Comparison of ENCODE assay signal across 2 cellular contexts in the genomic region with DNA sequence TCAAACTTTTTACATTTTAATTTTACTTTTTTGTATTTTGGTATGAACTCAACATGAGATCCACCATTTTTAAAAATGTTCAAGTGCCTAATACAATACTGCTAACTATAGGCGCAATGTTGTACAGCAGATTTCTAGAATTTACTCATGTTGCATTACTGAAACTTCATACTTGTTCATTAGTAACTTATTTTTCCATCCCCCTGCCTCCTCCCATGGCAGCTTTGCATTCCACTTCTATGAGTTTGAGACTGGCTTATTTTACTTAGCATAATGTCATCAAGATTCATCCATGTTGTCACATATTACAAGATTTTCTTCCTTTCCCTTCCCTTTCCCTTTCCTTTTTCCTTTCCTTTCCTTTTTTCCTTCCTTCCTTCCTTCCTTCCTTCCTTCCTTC.
TF ChIP-seq lines count a peak whose summit lies in the region.

No MANE protein-coding gene starts in this region.

TF ChIP-seq in SK-N-SH, 30 proteins besides CTCF, POLR2A, EP300 and RAD21 (continued from another document):
- TF ChIP-seq, protein P1, sequence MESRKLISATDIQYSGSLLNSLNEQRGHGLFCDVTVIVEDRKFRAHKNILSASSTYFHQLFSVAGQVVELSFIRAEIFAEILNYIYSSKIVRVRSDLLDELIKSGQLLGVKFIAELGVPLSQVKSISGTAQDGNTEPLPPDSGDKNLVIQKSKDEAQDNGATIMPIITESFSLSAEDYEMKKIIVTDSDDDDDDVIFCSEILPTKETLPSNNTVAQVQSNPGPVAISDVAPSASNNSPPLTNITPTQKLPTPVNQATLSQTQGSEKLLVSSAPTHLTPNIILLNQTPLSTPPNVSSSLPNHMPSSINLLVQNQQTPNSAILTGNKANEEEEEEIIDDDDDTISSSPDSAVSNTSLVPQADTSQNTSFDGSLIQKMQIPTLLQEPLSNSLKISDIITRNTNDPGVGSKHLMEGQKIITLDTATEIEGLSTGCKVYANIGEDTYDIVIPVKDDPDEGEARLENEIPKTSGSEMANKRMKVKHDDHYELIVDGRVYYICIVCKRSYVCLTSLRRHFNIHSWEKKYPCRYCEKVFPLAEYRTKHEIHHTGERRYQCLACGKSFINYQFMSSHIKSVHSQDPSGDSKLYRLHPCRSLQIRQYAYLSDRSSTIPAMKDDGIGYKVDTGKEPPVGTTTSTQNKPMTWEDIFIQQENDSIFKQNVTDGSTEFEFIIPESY (IDR thresholded peaks at IDR 0.05; ENCODE audit: borderline replicate concordance, low read depth), result no peak
- TF ChIP-seq JUND (IDR thresholded peaks at IDR 0.05), result no peak
- no peak for TF ChIP-seq NFIC (IDR thresholded peaks at IDR 0.05; ENCODE audit: borderline replicate concordance)
- TF ChIP-seq, protein P2, sequence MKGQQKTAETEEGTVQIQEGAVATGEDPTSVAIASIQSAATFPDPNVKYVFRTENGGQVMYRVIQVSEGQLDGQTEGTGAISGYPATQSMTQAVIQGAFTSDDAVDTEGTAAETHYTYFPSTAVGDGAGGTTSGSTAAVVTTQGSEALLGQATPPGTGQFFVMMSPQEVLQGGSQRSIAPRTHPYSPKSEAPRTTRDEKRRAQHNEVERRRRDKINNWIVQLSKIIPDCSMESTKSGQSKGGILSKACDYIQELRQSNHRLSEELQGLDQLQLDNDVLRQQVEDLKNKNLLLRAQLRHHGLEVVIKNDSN (IDR thresholded peaks at IDR 0.05; ENCODE audit: borderline replicate concordance, low read depth), result no peak
TF ChIP-seq in SK-N-SH: peak in this region for 0.

TF ChIP-seq in SK-N-SH treated with all-trans-retinoic acid at 6 μM for 48 hours, 23 proteins besides CTCF, POLR2A, EP300 and RAD21 (continued from another document):
- TF ChIP-seq PPARA (CRISPR knock-in tag; IDR thresholded peaks at IDR 0.05; ENCODE audit: borderline replicate concordance) (no peak), ISL1 (CRISPR knock-in tag; IDR thresholded peaks at IDR 0.05) (no peak), OSR1 (CRISPR knock-in tag; IDR thresholded peaks at IDR 0.05) (no peak), GLIS3 (CRISPR knock-in tag; IDR thresholded peaks at IDR 0.05) (no peak), SNAI2 (CRISPR knock-in tag; IDR thresholded peaks at IDR 0.05) (no peak), BACH2 (CRISPR knock-in tag; IDR thresholded peaks at IDR 0.05; ENCODE audit: borderline replicate concordance) (no peak), TOX (CRISPR knock-in tag; IDR thresholded peaks at IDR 0.05; ENCODE audit: borderline replicate concordance) (no peak)
- TF ChIP-seq, protein P3, sequence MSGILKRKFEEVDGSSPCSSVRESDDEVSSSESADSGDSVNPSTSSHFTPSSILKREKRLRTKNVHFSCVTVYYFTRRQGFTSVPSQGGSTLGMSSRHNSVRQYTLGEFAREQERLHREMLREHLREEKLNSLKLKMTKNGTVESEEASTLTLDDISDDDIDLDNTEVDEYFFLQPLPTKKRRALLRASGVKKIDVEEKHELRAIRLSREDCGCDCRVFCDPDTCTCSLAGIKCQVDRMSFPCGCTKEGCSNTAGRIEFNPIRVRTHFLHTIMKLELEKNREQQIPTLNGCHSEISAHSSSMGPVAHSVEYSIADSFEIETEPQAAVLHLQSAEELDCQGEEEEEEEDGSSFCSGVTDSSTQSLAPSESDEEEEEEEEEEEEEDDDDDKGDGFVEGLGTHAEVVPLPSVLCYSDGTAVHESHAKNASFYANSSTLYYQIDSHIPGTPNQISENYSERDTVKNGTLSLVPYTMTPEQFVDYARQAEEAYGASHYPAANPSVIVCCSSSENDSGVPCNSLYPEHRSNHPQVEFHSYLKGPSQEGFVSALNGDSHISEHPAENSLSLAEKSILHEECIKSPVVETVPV (CRISPR knock-in tag; IDR thresholded peaks at IDR 0.05), result no peak
